Comparison of ENCODE assay signal across 8 cellular contexts in the genomic region with DNA sequence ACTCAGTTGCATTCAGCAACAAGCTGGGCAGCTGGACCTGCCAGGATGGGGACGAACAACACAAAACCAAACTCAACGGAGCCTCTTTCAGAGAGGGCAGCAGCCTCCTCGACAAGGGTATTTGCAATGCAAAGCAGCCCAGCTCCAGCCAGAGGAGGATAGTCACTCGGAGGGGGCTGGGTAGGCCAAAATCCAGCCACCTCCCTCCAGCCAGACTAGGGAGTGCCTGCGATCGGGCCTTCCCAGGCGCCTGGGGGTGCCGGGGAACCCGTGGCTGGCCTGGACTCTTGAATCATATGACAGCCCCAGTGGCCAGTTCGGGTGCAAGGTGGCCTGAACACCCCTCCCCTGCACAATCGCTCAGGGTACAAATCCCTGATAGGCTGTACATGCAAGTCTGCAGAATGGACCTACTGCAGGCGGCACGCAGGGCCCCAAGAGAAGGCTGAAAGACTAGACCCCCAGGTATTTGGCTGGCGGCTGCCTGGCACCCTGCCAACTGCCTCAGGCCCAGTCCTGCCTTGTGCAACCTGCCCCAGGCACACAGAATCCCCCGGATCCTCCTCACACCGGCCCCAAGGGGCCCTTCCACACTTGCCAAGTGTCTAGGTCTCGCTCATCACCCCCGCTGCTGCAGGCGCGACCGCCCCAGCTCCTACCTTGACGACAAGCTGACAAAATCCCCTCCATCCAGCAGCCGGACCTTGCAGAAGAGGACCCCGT. TPM values are rescaled to one million over a fixed set of nuclear protein-coding genes. Genes with fewer than 3 reads are reported as not detected.
DNase-seq lines count a peak whose midpoint lies in the region; ATAC-seq and TF ChIP-seq lines count a peak whose summit lies in the region.

No MANE protein-coding gene starts in this region.

- H3K4me2 ChIP-seq in osteoblast (ENCODE audit: insufficient read depth, low read length), result peak overlapping the region; percentile 97

- H3K36me3 ChIP-seq in MG63 (peaks cover 23% of the 10 kb centered on the region), osteoblast (ENCODE audit: insufficient read depth, low read length) (no peaks in the 10 kb centered on the region)

- intact Hi-C loops in activated T-helper 2 cell treated with anti-CD3 and anti-CD28 coated beads, Interferon-gamma antibody, Interleukin-2, Interleukin-4, amounts not matched to agents 10 μg/mL and 5 μg/mL and 100 μg/mL, durations not matched to agents 14 hours and 24 hours and 36 hours (cut with micrococcal nuclease), result no loop called here
- intact Hi-C loops in head of caudate nucleus (cut with DNase I), result loop anchor here (5.0 kb wide), 1 partner anchor 32 kb away; no protein-coding TSS in a partner anchor

- no peaks in the 10 kb centered on the region for H3K9me3 ChIP-seq in MG63
- H3K9me3 ChIP-seq in osteoblast (ENCODE audit: low read depth, low read length), result no peaks in the 10 kb centered on the region

- no peaks in the 10 kb centered on the region for H3K27me3 Mint-ChIP-seq in activated T-helper 2 cell treated with anti-CD3 and anti-CD28 coated beads, Interferon-gamma antibody, Interleukin-2, Interleukin-4, amounts not matched to agents 10 μg/mL and 5 μg/mL and 100 μg/mL, durations not matched to agents 14 hours and 24 hours and 36 hours (ENCODE audit: low read depth)

- peak overlapping the region; percentile 68 for H2AFZ ChIP-seq in osteoblast (ENCODE audit: low read length)

- peak overlapping the region; percentile 90 for H3K4me3 Mint-ChIP-seq in activated T-helper 2 cell treated with anti-CD3 and anti-CD28 coated beads, Interferon-gamma antibody, Interleukin-2, Interleukin-4, amounts not matched to agents 10 μg/mL and 5 μg/mL and 100 μg/mL, durations not matched to agents 14 hours and 24 hours and 36 hours (ENCODE audit: low read depth)

- peak; percentile 47 for DNase-seq in stimulated activated CD4-positive, alpha-beta T cell treated with anti-CD3 and anti-CD28 coated beads, Interleukin-15, amount 100 ng/mL, for 24 hours
- no peak for DNase-seq in stimulated activated CD4-positive, alpha-beta T cell treated with anti-CD3 and anti-CD28 coated beads, Interleukin-2, amount 100 ng/mL, for 48 hours
- DNase-seq in MG63 (peak; percentile 67), head of caudate nucleus (peak; percentile 69 to 94 (median 85)), osteoblast (ENCODE audit: insufficient read length, low spot score, missing footprints) (peak; percentile 95), GDM1 (lab: John Stamatoyannopoulos, UW) (no peak)
- no peak for DNase-seq in activated T-helper 2 cell treated with anti-CD3 and anti-CD28 coated beads, Interferon-gamma antibody, Interleukin-2, Interleukin-4, amounts not matched to agents 10 μg/mL and 5 μg/mL and 100 μg/mL, durations not matched to agents 14 hours and 24 hours and 36 hours (ENCODE audit: low spot score)

- H3K27me3 ChIP-seq in MG63, result no peaks in the 10 kb centered on the region
- no peaks in the 10 kb centered on the region for H3K27me3 ChIP-seq in osteoblast (ENCODE audit: insufficient read depth, low read length)

- peaks cover 49% of the 10 kb centered on the region for H3K4me1 ChIP-seq in osteoblast (ENCODE audit: insufficient read depth, low read length)

- no peak for ATAC-seq in HG03571 (IDR thresholded peaks at IDR 0.05; ENCODE audit: unreplicated experiment)

- peaks cover 60% of the 10 kb centered on the region for H3K79me2 ChIP-seq in osteoblast (ENCODE audit: insufficient read depth, low read length)

- H3K27ac ChIP-seq in osteoblast (ENCODE audit: low read depth, low read length), result peak overlapping the region; percentile 58

- no peak for TF ChIP-seq CTCF in osteoblast (IDR thresholded peaks at IDR 0.05; ENCODE audit: extremely low read depth, low read depth, low read length)

- peaks cover 25% of the 10 kb centered on the region for H3K36me3 Mint-ChIP-seq in activated T-helper 2 cell treated with anti-CD3 and anti-CD28 coated beads, Interferon-gamma antibody, Interleukin-2, Interleukin-4, amounts not matched to agents 10 μg/mL and 5 μg/mL and 100 μg/mL, durations not matched to agents 14 hours and 24 hours and 36 hours (ENCODE audit: low read depth)

- peak overlapping the region; percentile 74 for H3K27ac Mint-ChIP-seq in activated T-helper 2 cell treated with anti-CD3 and anti-CD28 coated beads, Interferon-gamma antibody, Interleukin-2, Interleukin-4, amounts not matched to agents 10 μg/mL and 5 μg/mL and 100 μg/mL, durations not matched to agents 14 hours and 24 hours and 36 hours

- H3K9me3 Mint-ChIP-seq in activated T-helper 2 cell treated with anti-CD3 and anti-CD28 coated beads, Interferon-gamma antibody, Interleukin-2, Interleukin-4, amounts not matched to agents 10 μg/mL and 5 μg/mL and 100 μg/mL, durations not matched to agents 14 hours and 24 hours and 36 hours, result no peaks in the 10 kb centered on the region

- peak overlapping the region; percentile 85 for H3K4me3 ChIP-seq in MG63
- H3K4me3 ChIP-seq in osteoblast (ENCODE audit: insufficient read depth, low read length), result peak overlapping the region; percentile 89

- peaks cover 56% of the 10 kb centered on the region for H3K4me1 Mint-ChIP-seq in activated T-helper 2 cell treated with anti-CD3 and anti-CD28 coated beads, Interferon-gamma antibody, Interleukin-2, Interleukin-4, amounts not matched to agents 10 μg/mL and 5 μg/mL and 100 μg/mL, durations not matched to agents 14 hours and 24 hours and 36 hours (ENCODE audit: low read depth)

- H4K20me1 ChIP-seq in osteoblast (ENCODE audit: insufficient read depth, low read length), result peaks cover 56% of the 10 kb centered on the region

RNA-seq across cellular contexts. Expression of gene EEIG1, which starts 1.3 kb away (rescaled TPM):
- 10.3 and 11.8 TPM in 2 replicates for total RNA-seq in MG63 (2014; rRNA removed; shearing (Covaris generic); ENCODE audit: low replicate concordance)
- total RNA-seq in activated T-helper 2 cell treated with anti-CD3 and anti-CD28 coated beads, Interferon-gamma antibody, Interleukin-2, Interleukin-4, amounts not matched to agents 10 μg/mL and 5 μg/mL and 100 μg/mL, durations not matched to agents 14 hours and 24 hours and 36 hours, result 43.8 and 53.3 TPM in 2 replicates
- total RNA-seq in osteoblast, result 18.0 and 20.6 TPM in 2 replicates

RNA-seq across cellular contexts. Expression of gene DPM2, which starts 41.8 kb away (rescaled TPM):
- 23.3 and 38.9 TPM in 2 replicates for total RNA-seq in MG63 (2014; rRNA removed; shearing (Covaris generic); ENCODE audit: low replicate concordance)
- total RNA-seq in activated T-helper 2 cell treated with anti-CD3 and anti-CD28 coated beads, Interferon-gamma antibody, Interleukin-2, Interleukin-4, amounts not matched to agents 10 μg/mL and 5 μg/mL and 100 μg/mL, durations not matched to agents 14 hours and 24 hours and 36 hours, result 55.7 and 57.4 TPM in 2 replicates
- total RNA-seq in osteoblast, result 10.1 and 11.5 TPM in 2 replicates

RNA-seq across cellular contexts. Expression of gene PIP5KL1, which starts 48.9 kb away (rescaled TPM):
- 0.13 TPM in 1 of 2 replicates, not detected in the other for total RNA-seq in MG63 (2014; rRNA removed; shearing (Covaris generic); ENCODE audit: low replicate concordance)
- 1.4 and 3.4 TPM in 2 replicates for total RNA-seq in activated T-helper 2 cell treated with anti-CD3 and anti-CD28 coated beads, Interferon-gamma antibody, Interleukin-2, Interleukin-4, amounts not matched to agents 10 μg/mL and 5 μg/mL and 100 μg/mL, durations not matched to agents 14 hours and 24 hours and 36 hours
- 2.2 and 3.5 TPM in 2 replicates for total RNA-seq in osteoblast

Comparison
In these comparisons a context has a peak if more than half of its experiments do, and no peak if none do; other contexts are left out.
1. DNase-seq: peak in stimulated activated CD4-positive, alpha-beta T cell treated with anti-CD3 and anti-CD28 coated beads, Interleukin-15, amount 100 ng/mL, for 24 hours (single experiment), MG63 (single experiment), head of caudate nucleus (42 of 42) and osteoblast (single experiment); none in stimulated activated CD4-positive, alpha-beta T cell treated with anti-CD3 and anti-CD28 coated beads, Interleukin-2, amount 100 ng/mL, for 48 hours (0 of 2), activated T-helper 2 cell treated with anti-CD3 and anti-CD28 coated beads, Interferon-gamma antibody, Interleukin-2, Interleukin-4, amounts not matched to agents 10 μg/mL and 5 μg/mL and 100 μg/mL, durations not matched to agents 14 hours and 24 hours and 36 hours (single experiment) and GDM1 (single experiment).